ENCODE assay signal across 8 cellular contexts in the genomic region with DNA sequence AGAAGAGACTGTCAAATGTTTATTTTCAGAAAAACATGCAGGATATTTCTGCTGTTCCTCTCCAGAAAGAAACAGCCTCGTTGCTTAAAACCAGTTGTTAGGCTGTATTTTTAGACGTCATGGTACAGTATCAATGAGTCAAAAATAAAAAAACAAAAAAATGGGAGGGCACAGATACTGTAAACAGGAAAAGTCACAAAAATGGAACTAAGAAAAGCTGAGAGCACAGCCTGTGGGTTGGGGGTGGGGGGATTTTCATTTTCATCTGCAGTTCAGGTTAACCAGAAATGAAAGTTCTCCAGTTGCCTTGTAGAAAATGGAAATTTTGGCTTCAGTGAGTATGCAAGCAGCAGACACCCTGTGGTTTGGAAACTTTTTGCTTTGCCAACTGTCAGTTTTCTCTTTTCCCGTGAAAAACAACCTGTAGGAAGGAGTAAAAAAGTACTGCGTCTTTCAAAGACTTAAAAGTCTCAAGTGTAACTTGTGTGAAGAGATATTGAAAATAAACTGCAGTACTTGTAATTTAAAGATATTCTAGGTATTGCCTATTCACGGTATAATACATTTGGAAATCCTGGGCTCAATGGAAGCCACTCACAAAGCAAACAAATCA.
DNase-seq lines count a peak whose midpoint lies in the region; ATAC-seq and TF ChIP-seq lines count a peak whose summit lies in the region.

No MANE protein-coding gene starts in this region.

- peak overlapping the region; percentile 73 for H3K27ac ChIP-seq in KOPT-K1 (ENCODE audit: low read depth, low read length, poor library complexity, severe bottlenecking)

- H3K4me1 Mint-ChIP-seq in central memory CD8-positive, alpha-beta T cell = peaks cover 27% of the 10 kb centered on the region

- DNase-seq in GM06990 (ENCODE audit: extremely low read depth, insufficient read length) = peak; percentile 74
- no peak for DNase-seq in central memory CD8-positive, alpha-beta T cell (ENCODE audit: low spot score in 2 of 2)
- DNase-seq in stimulated activated CD8-positive, alpha-beta memory T cell treated with anti-CD3 and anti-CD28 coated beads, Interleukin-4, amount 100 ng/mL, for 24 hours (ENCODE audit: low read depth) = peak; percentile 30
- DNase-seq in kidney tubule cell (ENCODE audit: low spot score) = no peak
- no peak for DNase-seq in NCI-H1436 (lab: John Stamatoyannopoulos, UW)
- no peak for DNase-seq in retina

- H3K27me3 ChIP-seq in GM06990 (replicated peaks; ENCODE audit: control insufficient read depth, insufficient read depth, low read length) = no peaks in the 10 kb centered on the region

- peak; percentile 90 for ATAC-seq in GM21447 (IDR thresholded peaks at IDR 0.05; ENCODE audit: unreplicated experiment)
- peak; percentile 72 for ATAC-seq in central memory CD8-positive, alpha-beta T cell (replicated peaks; ENCODE audit: extremely low read depth, poor library complexity, severe bottlenecking)

- no peak for TF ChIP-seq CTCF in GM06990 (IDR thresholded peaks at IDR 0.05; ENCODE audit: insufficient read depth, low read length, poor library complexity, severe bottlenecking)

- no peaks in the 10 kb centered on the region for H3K27me3 Mint-ChIP-seq in central memory CD8-positive, alpha-beta T cell

- H3K9me3 ChIP-seq in KOPT-K1 (ENCODE audit: insufficient read depth, low read length, poor library complexity, severe bottlenecking) = no peaks in the 10 kb centered on the region

- peak overlapping the region; percentile 93 for H3K27ac Mint-ChIP-seq in central memory CD8-positive, alpha-beta T cell (ENCODE audit: low read depth)

- H3K36me3 ChIP-seq in GM06990 (ENCODE audit: control insufficient read depth, insufficient read depth, low read length) (no peaks in the 10 kb centered on the region), KOPT-K1 (ENCODE audit: insufficient read depth, low read length) (no peaks in the 10 kb centered on the region)

- H3K36me3 Mint-ChIP-seq in central memory CD8-positive, alpha-beta T cell (ENCODE audit: insufficient read depth) = peaks cover 3% of the 10 kb centered on the region

- peak overlapping the region; percentile 11; the same call in 1 of the 2 replicates for H3K4me3 ChIP-seq in GM06990 (replicated peaks; ENCODE audit: low read depth, low read length)

- H3K9me3 Mint-ChIP-seq in central memory CD8-positive, alpha-beta T cell = no peaks in the 10 kb centered on the region

- peak overlapping the region; percentile 72 for H3K4me3 Mint-ChIP-seq in central memory CD8-positive, alpha-beta T cell

Comparison
In these comparisons a context has a peak if more than half of its experiments do, and no peak if none do; other contexts are left out.
1. DNase-seq: peak in GM06990 (single experiment) and stimulated activated CD8-positive, alpha-beta memory T cell treated with anti-CD3 and anti-CD28 coated beads, Interleukin-4, amount 100 ng/mL, for 24 hours (single experiment); none in central memory CD8-positive, alpha-beta T cell (0 of 2), kidney tubule cell (single experiment), NCI-H1436 (single experiment) and retina (single experiment).